In the genomic region with DNA sequence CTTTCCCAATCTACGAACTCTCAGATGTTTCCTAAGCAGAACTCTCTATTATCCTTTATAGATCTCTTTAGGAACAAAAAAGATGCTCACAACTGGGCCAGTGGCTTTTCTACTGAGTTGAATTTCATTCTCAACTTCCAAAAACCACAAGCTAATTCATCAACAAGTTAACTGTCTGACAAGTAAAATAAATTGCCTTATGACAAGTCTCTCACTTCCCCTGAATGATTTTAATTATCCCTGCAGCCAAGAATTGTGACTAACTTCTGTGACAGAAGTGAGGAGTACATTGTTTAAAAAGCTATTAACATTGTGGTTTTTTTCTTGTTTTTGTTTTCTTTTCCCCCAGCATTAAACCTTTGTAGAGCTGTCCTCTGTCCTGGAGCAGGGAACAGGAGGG, we compare ENCODE assay signal across 29 cellular contexts.
"Had no signal": no experiment of that assay in that cellular context is flagged by ENCODE, and none has a peak within 500 bp of the region (broad histone marks: within the 10 kb centered on the region; RNA-seq: fewer than 3 reads in every experiment).

No MANE protein-coding gene starts in this region.

- FAIRE-seq: astrocyte, bronchial epithelial cell had no signal

- H3K9ac ChIP-seq: KMS-11 had no signal

- DNase-seq: activated CD4-positive, alpha-beta T cell treated with anti-CD3 and anti-CD28 coated beads, Interleukin-2, amount 10 ng/mL, durations not matched to agents 7 days and 5 days; activated CD4-positive, alpha-beta T cell treated with anti-CD3 and anti-CD28 coated beads, Interleukin-2, amount 50 U/mL, for 48 hours; activated CD8-positive, alpha-beta T cell treated with anti-CD3 and anti-CD28 coated beads, Interleukin-2, amount 10 ng/mL, durations not matched to agents 7 days and 5 days; activated gamma-delta T cell; activated naive CD4-positive, alpha-beta T cell treated with Interleukin-2 at 50 U/mL for 16 hours; activated naive CD8-positive, alpha-beta T cell treated with anti-CD3 and anti-CD28 coated beads, Interleukin-2, amount 10 ng/mL, durations not matched to agents 7 days and 5 days; activated T-cell treated with anti-CD3 and anti-CD28 coated beads, Interleukin-2, amount 50 U/mL, for 24 hours; amygdala; caudate nucleus; NCI-H1105; NCI-H1417 treated with DMSO at 0.1 percent for 48 hours; NCI-H187 treated with DMSO at 0.1 percent for 48 hours; NCI-H2081; NCI-H226; NCI-H446 treated with DMSO at 0.1 percent for 48 hours; NCI-H524; NCI-H69; NCI-H82; Right ventricle myocardium superior; SW 1271; T-helper 1 cell; T-helper 2 cell; T-helper 9 cell had no signal

- H3K4me2 ChIP-seq: KMS-11 had no signal

- H3K9me3 Mint-ChIP-seq: activated CD4-positive, alpha-beta T cell treated with anti-CD3 and anti-CD28 coated beads, Interleukin-2, amount 10 ng/mL, durations not matched to agents 7 days and 5 days; activated T-cell treated with anti-CD3 and anti-CD28 coated beads, Interleukin-2, amount 50 U/mL, for 24 hours; brain had no signal

- H3K4me3 Mint-ChIP-seq: activated CD4-positive, alpha-beta T cell treated with anti-CD3 and anti-CD28 coated beads, Interleukin-2, amount 10 ng/mL, durations not matched to agents 7 days and 5 days; activated CD8-positive, alpha-beta T cell treated with anti-CD3 and anti-CD28 coated beads, Interleukin-2, amount 10 ng/mL, durations not matched to agents 7 days and 5 days; activated naive CD4-positive, alpha-beta T cell treated with anti-CD3 and anti-CD28 coated beads, Interleukin-2, amount 50 U/mL, for 24 hours; activated naive CD8-positive, alpha-beta T cell treated with anti-CD3 and anti-CD28 coated beads, Interleukin-2, amount 10 ng/mL, durations not matched to agents 7 days and 5 days; activated T-cell treated with anti-CD3 and anti-CD28 coated beads, Interleukin-2, amount 50 U/mL, for 24 hours; brain had no signal

- H3K4me1 Mint-ChIP-seq: activated naive CD4-positive, alpha-beta T cell treated with anti-CD3 and anti-CD28 coated beads, Interleukin-2, amount 50 U/mL, for 24 hours; activated naive CD8-positive, alpha-beta T cell treated with anti-CD3 and anti-CD28 coated beads, Interleukin-2, amount 10 ng/mL, durations not matched to agents 7 days and 5 days; brain had no signal

- H3K27ac Mint-ChIP-seq: activated CD4-positive, alpha-beta T cell treated with anti-CD3 and anti-CD28 coated beads, Interleukin-2, amount 10 ng/mL, durations not matched to agents 7 days and 5 days; activated CD8-positive, alpha-beta T cell treated with anti-CD3 and anti-CD28 coated beads, Interleukin-2, amount 10 ng/mL, durations not matched to agents 7 days and 5 days; activated naive CD4-positive, alpha-beta T cell treated with anti-CD3 and anti-CD28 coated beads, Interleukin-2, amount 50 U/mL, for 24 hours; activated naive CD8-positive, alpha-beta T cell treated with anti-CD3 and anti-CD28 coated beads, Interleukin-2, amount 10 ng/mL, durations not matched to agents 7 days and 5 days; activated T-cell treated with anti-CD3 and anti-CD28 coated beads, Interleukin-2, amount 50 U/mL, for 24 hours; activated T-helper 2 cell treated with anti-CD3 and anti-CD28 coated beads, Interferon-gamma antibody, Interleukin-2, Interleukin-4, amounts not matched to agents 10 μg/mL and 5 μg/mL and 100 μg/mL, durations not matched to agents 14 hours and 24 hours and 36 hours; brain had no signal

- ATAC-seq: activated CD8-positive, alpha-beta T cell treated with anti-CD3 and anti-CD28 coated beads, Interleukin-2, amount 10 ng/mL, durations not matched to agents 7 days and 5 days had no signal

- H3K27ac ChIP-seq: KMS-11 had no signal

- H3K36me3 Mint-ChIP-seq: activated naive CD4-positive, alpha-beta T cell treated with anti-CD3 and anti-CD28 coated beads, Interleukin-2, amount 50 U/mL, for 24 hours; activated naive CD8-positive, alpha-beta T cell treated with anti-CD3 and anti-CD28 coated beads, Interleukin-2, amount 10 ng/mL, durations not matched to agents 7 days and 5 days; brain had no signal

- H3K27me3 Mint-ChIP-seq: activated CD4-positive, alpha-beta T cell treated with anti-CD3 and anti-CD28 coated beads, Interleukin-2, amount 10 ng/mL, durations not matched to agents 7 days and 5 days; activated naive CD4-positive, alpha-beta T cell treated with anti-CD3 and anti-CD28 coated beads, Interleukin-2, amount 50 U/mL, for 24 hours; activated naive CD8-positive, alpha-beta T cell treated with anti-CD3 and anti-CD28 coated beads, Interleukin-2, amount 10 ng/mL, durations not matched to agents 7 days and 5 days; activated T-cell treated with anti-CD3 and anti-CD28 coated beads, Interleukin-2, amount 50 U/mL, for 24 hours had no signal
